In genomic region chr10:16594106-16594505, GRCh38 we compare ENCODE assay signal across 25 cellular contexts.
"Had no signal": no experiment of that assay in that cellular context is flagged by ENCODE, and none has a peak within 500 bp of the region (broad histone marks: within the 10 kb centered on the region; RNA-seq: fewer than 3 reads in every experiment).

No MANE protein-coding gene starts in this region.

- DNase-seq: activated CD4-positive, alpha-beta T cell treated with anti-CD3 and anti-CD28 coated beads for 4 hours; activated CD4-positive, alpha-beta T cell treated with anti-CD3 and anti-CD28 coated beads, Interleukin-2, amount 50 U/mL, for 4 hours; activated CD4-positive, CD25-positive, alpha-beta regulatory T cell; activated effector memory CD4-positive, alpha-beta T cell treated with Interleukin-2 at 50 U/mL for 16 hours; activated naive CD4-positive, alpha-beta T cell treated with Interleukin-2 at 50 U/mL for 16 hours; activated T-cell treated with anti-CD3 and anti-CD28 coated beads for 4 hours; activated T-cell treated with anti-CD3 and anti-CD28 coated beads, Interleukin-2, amount 50 U/mL, for 72 hours; cortex of kidney; effector memory CD8-positive, alpha-beta T cell; erythroblast; gastrocnemius medialis; glutamatergic neuron; islet precursor cell; left colon; naive thymus-derived CD8-positive, alpha-beta T cell; pancreas; retina; sigmoid colon; small intestine; stimulated activated CD4-positive, alpha-beta T cell treated with anti-CD3 and anti-CD28 coated beads, Interleukin-1b, Interleukin-23, amount 100 ng/mL, for 48 hours; stimulated activated CD4-positive, alpha-beta T cell treated with anti-CD3 and anti-CD28 coated beads, Interleukin-4, amount 100 ng/mL, for 4 hours; stimulated activated CD8-positive, alpha-beta memory T cell treated with anti-CD3 and anti-CD28 coated beads, Interleukin-4, amount 100 ng/mL, for 48 hours; tibial artery; upper lobe of right lung had no signal

- ATAC-seq: activated T-cell treated with anti-CD3 and anti-CD28 coated beads, Interleukin-2, amount 50 U/mL, for 72 hours; effector memory CD8-positive, alpha-beta T cell; gastrocnemius medialis; left colon; naive thymus-derived CD8-positive, alpha-beta T cell; pancreas; stimulated activated memory B cell treated with anti-CD40 and anti-IgM and Interleukin-4, amounts not matched to agents 10 μg/mL and 1 μg/mL and 100 μg/mL, for 72 hours; upper lobe of right lung had no signal
